Comparison of ENCODE assay signal across 15 cellular contexts in genomic region chr7:27922907-27923306, GRCh38.
A peak's percentile ranks its signal among the peaks of the same experiment; 100 is the strongest.
DNase-seq lines count a peak whose midpoint lies in the region; ATAC-seq and TF ChIP-seq lines count a peak whose summit lies in the region.
"Had no signal": no experiment of that assay in that cellular context is flagged by ENCODE, and none has a peak within 500 bp of the region (broad histone marks: within the 10 kb centered on the region; RNA-seq: fewer than 3 reads in every experiment).

No MANE protein-coding gene starts in this region.

- POLR2A ChIA-PET in A673 (lab: Charles Lee; ENCODE audit: low non-redundant PET) = no interaction called here

- no peak overlapping the region for H3K9ac ChIP-seq in SU-DHL-6 (ENCODE audit: low read length)

- H3F3A ChIP-seq in SU-DHL-6 (ENCODE audit: insufficient read depth) = 0 out of 2 replicates have a peak, but pooled peaks cover 3% of the 10 kb centered on the region

- H3K36me3 ChIP-seq in A673 (ENCODE audit: insufficient read depth, low read length, poor library complexity, severe bottlenecking) = no peaks in the 10 kb centered on the region
- H3K36me3 ChIP-seq in SU-DHL-6 (ENCODE audit: low read length) = no peaks in the 10 kb centered on the region
- no peaks in the 10 kb centered on the region for H3K36me3 ChIP-seq in aorta (ENCODE audit: control insufficient read depth in 1 of 2, insufficient read depth in 2 of 2, low read length in 1 of 2)
- H3K36me3 ChIP-seq: transverse colon had no signal

- BruUV-seq in A673 (replicated peaks; lab: Mats Ljungman, UMichigan) = no TSS peak

- TF ChIP-seq CTCF in A673 (conservative IDR thresholded peaks at IDR 0.05; ENCODE audit: low read depth, low read length) = no peak
- no peak for TF ChIP-seq CTCF in SU-DHL-6 (IDR thresholded peaks at IDR 0.05; ENCODE audit: insufficient read depth, low read length, poor library complexity, severe bottlenecking)

- H3K4me3 ChIP-seq in A673 (ENCODE audit: low read depth, low read length, poor library complexity, severe bottlenecking) = no peak overlapping the region
- H3K4me3 ChIP-seq in SU-DHL-6 (ENCODE audit: insufficient read depth, low read length, poor library complexity, severe bottlenecking) = no peak overlapping the region
- no peak overlapping the region for H3K4me3 ChIP-seq in aorta (ENCODE audit: low read length in 2 of 2)
- H3K4me3 ChIP-seq: skin epidermis, transverse colon had no signal

- H3K9me3 ChIP-seq in A673 (ENCODE audit: low read depth, low read length, poor library complexity, severe bottlenecking) (no peaks in the 10 kb centered on the region), SU-DHL-6 (ENCODE audit: insufficient read depth, low read length) (no peaks in the 10 kb centered on the region), aorta (ENCODE audit: control insufficient read depth, low read length) (no peaks in the 10 kb centered on the region)
- H3K9me3 ChIP-seq: transverse colon had no signal

- 76 to 79% methylated on average over 5 of the region's 5 CpGs for WGBS in aorta, 2 donors

- DNase-seq in A673 (ENCODE audit: low spot score) (peak; percentile 51), aorta (no peak)
- DNase-seq in stimulated activated CD8-positive, alpha-beta memory T cell treated with anti-CD3 and anti-CD28 coated beads, Interleukin-4, amount 100 ng/mL, for 48 hours = no peak
- DNase-seq: activated CD8-positive, alpha-beta T cell treated with anti-CD3 and anti-CD28 coated beads for 36 hours; cerebellar nuclear complex; naive thymus-derived CD4-positive, alpha-beta T cell; T-helper 2 cell; transverse colon had no signal

- no peaks in the 10 kb centered on the region for H3K9me2 ChIP-seq in SU-DHL-6 (replicated peaks; ENCODE audit: insufficient read depth, low read length)

- CTCF ChIA-PET in A673 (lab: Charles Lee) = no interaction called here

- intact Hi-C loops in A673 (cut with micrococcal nuclease; ENCODE audit: unreplicated experiment) = loop anchor here (10.0 kb wide), 1 partner anchor 348 kb away; no protein-coding TSS in a partner anchor
- intact Hi-C loops in aorta (cut with DNase I) = loop anchor here in 1 of 2 donors (5.0 to 10.0 kb wide), 2 partner anchors 178 to 726 kb away; partner anchors contain the start of gene TAX1BP1

- ATAC-seq in GM18909 (IDR thresholded peaks at IDR 0.05; ENCODE audit: poor library complexity, unreplicated experiment) = peak; percentile 72
- ATAC-seq in HG03108 (IDR thresholded peaks at IDR 0.05; ENCODE audit: unreplicated experiment) = peak; percentile 69
- ATAC-seq in HG03025 (IDR thresholded peaks at IDR 0.05; ENCODE audit: low FRiP score, unreplicated experiment) = no peak
- no peak for ATAC-seq in aorta (ENCODE audit: low FRiP score)
- no peak for ATAC-seq in HG02884 (IDR thresholded peaks at IDR 0.05; ENCODE audit: unreplicated experiment)
- ATAC-seq: activated CD8-positive, alpha-beta T cell treated with anti-CD3 and anti-CD28 coated beads for 36 hours; activated naive CD4-positive, alpha-beta T cell treated with anti-CD3 and anti-CD28 coated beads, Interleukin-2, amount 50 U/mL, for 72 hours; naive thymus-derived CD4-positive, alpha-beta T cell had no signal

- no peak overlapping the region for H3K27ac ChIP-seq in A673 (ENCODE audit: low read depth, low read length, poor library complexity, severe bottlenecking)
- H3K27ac ChIP-seq in SU-DHL-6 (ENCODE audit: low read depth, low read length) = peak overlapping the region; percentile 64
- no peak overlapping the region for H3K27ac ChIP-seq in aorta (ENCODE audit: low read depth in 1 of 2, low read length in 2 of 2)

- no peaks in the 10 kb centered on the region for H3K79me2 ChIP-seq in SU-DHL-6 (ENCODE audit: insufficient read depth, low read length)

- H3K4me2 ChIP-seq in SU-DHL-6 (ENCODE audit: low read depth, low read length, poor library complexity, severe bottlenecking) = peak overlapping the region; percentile 37

- H3K4me1 ChIP-seq in A673 (ENCODE audit: insufficient read depth, low read length, poor library complexity, severe bottlenecking) (peaks cover 3% of the 10 kb centered on the region), aorta (ENCODE audit: control insufficient read depth in 1 of 2, insufficient read depth in 2 of 2, low read length in 2 of 2) (no peaks in the 10 kb centered on the region)

- no peaks in the 10 kb centered on the region for H4K20me1 ChIP-seq in SU-DHL-6 (ENCODE audit: low read depth, low read length)

- no peak overlapping the region for H2AFZ ChIP-seq in SU-DHL-6 (ENCODE audit: low read depth, low read length, severe bottlenecking)

- peaks cover 92% of the 10 kb centered on the region for H3K27me3 ChIP-seq in A673 (replicated peaks; ENCODE audit: insufficient read depth, low read depth, low read length, poor library complexity)
- no peaks in the 10 kb centered on the region for H3K27me3 ChIP-seq in SU-DHL-6 (ENCODE audit: low read length)
- H3K27me3 ChIP-seq in aorta (ENCODE audit: control insufficient read depth in 1 of 2, insufficient read depth in 2 of 2, low read length in 1 of 2) = no peaks in the 10 kb centered on the region
- H3K27me3 ChIP-seq: transverse colon had no signal

Comparison
In these comparisons a context has a peak if more than half of its experiments do, and no peak if none do; other contexts are left out.
1. ATAC-seq: peak in GM18909 (single experiment) and HG03108 (single experiment); none in HG03025 (single experiment), aorta (single experiment) and HG02884 (single experiment).